8 cellular contexts compared by ENCODE assay signal in genomic region chr1:179706339-179706941, GRCh38. TPM values are rescaled to one million over a fixed set of nuclear protein-coding genes. Genes with fewer than 3 reads are reported as not detected.
DNase-seq lines count a peak whose midpoint lies in the region; ATAC-seq, FAIRE-seq and TF ChIP-seq lines count a peak whose summit lies in the region.

No MANE protein-coding gene starts in this region.

- no peaks in the 10 kb centered on the region for H3K36me3 ChIP-seq in BJ (ENCODE audit: control insufficient read depth, insufficient read depth, low read length)
- H3K36me3 ChIP-seq in effector memory CD4-positive, alpha-beta T cell (ENCODE audit: control insufficient read depth, insufficient read depth, low read length): no peaks in the 10 kb centered on the region

- POLR2A ChIA-PET in BJ (lab: Charles Lee): interaction anchor here (0.6 kb wide), 1 partner anchor 160 kb away, joined by 3 read pairs; no protein-coding TSS in a partner anchor

- no peak for ATAC-seq in GM21423 (IDR thresholded peaks at IDR 0.05; ENCODE audit: unreplicated experiment)

- H3K4me3 ChIP-seq in BJ (ENCODE audit: low read depth, low read length): no peak overlapping the region
- no peak overlapping the region for H3K4me3 ChIP-seq in effector memory CD4-positive, alpha-beta T cell (ENCODE audit: insufficient read depth, low read depth, low read length, poor library complexity, severe bottlenecking)

- CTCF ChIA-PET in BJ (lab: Yijun Ruan, JAX): interaction anchor here (0.6 to 12.4 kb wide), 27 partner anchors 8 to 790 kb away, joined by 3 to 447 read pairs (median 4); no protein-coding TSS in a partner anchor

- no peaks in the 10 kb centered on the region for H3K4me1 ChIP-seq in effector memory CD4-positive, alpha-beta T cell (ENCODE audit: control insufficient read depth, insufficient read depth, low read length, poor library complexity, severe bottlenecking)

- peak; percentile 77 for TF ChIP-seq CTCF in BJ (IDR thresholded peaks at IDR 0.05; ENCODE audit: insufficient read depth, low read depth, low read length)

- no peak overlapping the region for H3K27ac ChIP-seq in effector memory CD4-positive, alpha-beta T cell (ENCODE audit: insufficient read depth, low read length, poor library complexity, severe bottlenecking)

- TF ChIP-seq POLR2A in H54 (IDR thresholded peaks at IDR 0.05; ENCODE audit: low read depth, low read length): no peak

- no peak for DNase-seq in BJ (ENCODE audit: low read depth)
- peak; percentile 31 for DNase-seq in H54 (ENCODE audit: insufficient read length, low spot score)
- DNase-seq in NCI-H446 treated with DMSO at 0.1 percent for 48 hours (lab: John Stamatoyannopoulos, UW): peak; percentile 20
- DNase-seq in activated CD4-positive, alpha-beta T cell treated with anti-CD3 and anti-CD28 coated beads for 48 hours: peak; percentile 71
- DNase-seq in effector memory CD4-positive, alpha-beta T cell: peak in 2 of 3 donors; percentile 9 to 36
- DNase-seq in myocyte (ENCODE audit: low read depth): peak; percentile 76
- DNase-seq in stromal cell of bone marrow (ENCODE audit: low read depth): peak; percentile 40

- FAIRE-seq in H54 (lab: Jason Lieb, UNC): no peak

- H3K27me3 ChIP-seq in BJ (ENCODE audit: control insufficient read depth, insufficient read depth, low read length): no peaks in the 10 kb centered on the region; the same call in 1 of the 2 replicates
- no peaks in the 10 kb centered on the region for H3K27me3 ChIP-seq in effector memory CD4-positive, alpha-beta T cell (replicated peaks; ENCODE audit: control insufficient read depth, insufficient read depth, low read length, poor library complexity, severe bottlenecking)

- H3K9me3 ChIP-seq in effector memory CD4-positive, alpha-beta T cell (ENCODE audit: control insufficient read depth, low read length): no peaks in the 10 kb centered on the region

RNA-seq across cellular contexts. Expression of gene FAM163A, which starts 36.7 kb away (rescaled TPM):
- not detected in 2 replicates for polyA plus RNA-seq in BJ (2011; rRNA removed)
- not detected in 2 replicates for polyA minus RNA-seq in BJ (2011; rRNA and poly(A)+ RNA removed)
- total RNA-seq in myocyte: not detected in 2 replicates
- not detected for polyA plus RNA-seq in myocyte (2012)
